ENCODE assay signal across 9 cellular contexts in genomic region chr6:158104696-158105095, GRCh38.
"Had no signal": no experiment of that assay in that cellular context is flagged by ENCODE, and none has a peak within 500 bp of the region (broad histone marks: within the 10 kb centered on the region; RNA-seq: fewer than 3 reads in every experiment).

No MANE protein-coding gene starts in this region.

- DNase-seq: H7, HFFc6, Karpas-422, KBM-7 had no signal

- H3K4me2 ChIP-seq: GM23338, KMS-11 had no signal

- H2AFZ ChIP-seq: GM23338 had no signal

- FAIRE-seq: HTR-8/SVneo had no signal

- ATAC-seq: GM23338, HCT116 had no signal

- H3K4me1 Mint-ChIP-seq: GM23338 had no signal

- H3K9me3 ChIP-seq: HAP-1 had no signal

- H3K9ac ChIP-seq: KMS-11 had no signal

- H3K4me3 Mint-ChIP-seq: GM23338, HFFc6 had no signal

- H3K4me1 ChIP-seq: HAP-1 had no signal

- H3K27ac ChIP-seq: KMS-11 had no signal

- H3K36me3 ChIP-seq: HAP-1 had no signal

- H3K27ac Mint-ChIP-seq: GM23338, HFFc6 had no signal

- H3K4me3 ChIP-seq: GM23338, HAP-1 had no signal
